Comparison of ENCODE assay signal across 8 cellular contexts in the genomic region with DNA sequence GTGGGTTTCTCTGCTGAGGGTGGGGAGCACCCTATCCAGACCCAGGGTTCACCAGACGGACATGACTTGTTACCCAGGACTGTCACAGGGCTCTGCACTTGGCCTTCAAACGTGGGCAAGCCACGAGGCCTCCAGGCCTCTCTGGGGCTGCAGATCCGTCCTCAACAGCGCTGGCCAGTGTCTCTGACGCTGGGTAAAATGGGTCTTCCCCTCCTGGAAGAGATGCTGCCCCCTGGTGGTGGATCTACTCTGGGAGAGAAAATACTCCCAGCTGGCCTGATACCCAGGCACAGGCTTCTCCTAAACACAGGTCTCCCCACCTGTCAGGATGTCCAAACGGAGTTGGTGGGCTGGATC. TPM values are rescaled to one million over a fixed set of nuclear protein-coding genes. Genes with fewer than 3 reads are reported as not detected.
A peak's percentile ranks its signal among the peaks of the same experiment; 100 is the strongest.
DNase-seq lines count a peak whose midpoint lies in the region; ATAC-seq and TF ChIP-seq lines count a peak whose summit lies in the region.

No MANE protein-coding gene starts in this region.

- DNase-seq in NCI-H510A treated with DMSO at 0.1 percent for 48 hours (lab: John Stamatoyannopoulos, UW) (peak; percentile 70), choroid plexus epithelial cell (ENCODE audit: low read depth) (peak; percentile 89), left lobe of liver (ENCODE audit: low spot score) (peak; percentile 82)
- peak; percentile 86 to 92 for DNase-seq in activated CD4-positive, alpha-beta T cell treated with anti-CD3 and anti-CD28 coated beads for 4 hours
- peak; percentile 81 for DNase-seq in stimulated activated CD4-positive, alpha-beta T cell treated with anti-CD3 and anti-CD28 coated beads, Interleukin-4, amount 100 ng/mL, for 1 hour

- peak; percentile 46 for ATAC-seq in HG02973 (IDR thresholded peaks at IDR 0.05; ENCODE audit: unreplicated experiment)
- ATAC-seq in left lobe of liver: peak; percentile 88
- ATAC-seq in HG03095 (IDR thresholded peaks at IDR 0.05; ENCODE audit: unreplicated experiment): no peak

- TF ChIP-seq CTCF in GM12801 (IDR thresholded peaks at IDR 0.05; ENCODE audit: extremely low read depth, insufficient read length) (peak; percentile 34), choroid plexus epithelial cell (conservative IDR thresholded peaks at IDR 0.05; ENCODE audit: low read depth, low read length) (peak; percentile 89)

- no peak overlapping the region for H3K4me3 ChIP-seq in choroid plexus epithelial cell (ENCODE audit: low read depth, low read length)

RNA-seq across cellular contexts. Expression of a gene that starts 3.7 kb away (rescaled TPM):
- not detected for total RNA-seq in left lobe of liver

RNA-seq across cellular contexts. Expression of a gene that starts 25.7 kb away (rescaled TPM):
- 31.0 TPM for total RNA-seq in left lobe of liver

RNA-seq across cellular contexts. Expression of a gene that starts 51.6 kb away (rescaled TPM):
- total RNA-seq in left lobe of liver: 3.7 TPM
